In the genomic region with DNA sequence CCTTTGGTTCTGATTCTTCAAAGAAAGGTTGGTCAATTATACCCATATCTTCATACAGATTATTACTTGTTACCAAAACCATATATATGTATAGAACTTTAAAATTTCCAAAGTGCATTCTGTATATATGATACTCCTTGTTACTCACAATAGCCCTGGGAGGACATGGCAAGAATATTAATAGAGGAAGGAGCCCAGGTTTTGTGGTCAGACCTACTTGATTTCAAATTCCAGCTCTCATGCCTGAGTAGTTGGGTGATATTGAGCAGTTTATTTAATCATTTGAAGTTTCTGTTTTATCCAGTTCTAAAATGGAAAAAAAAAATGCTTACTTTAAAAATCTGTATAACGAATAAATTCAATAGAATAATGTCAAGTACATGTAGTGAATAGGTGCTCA, we compare ENCODE assay signal across 18 cellular contexts.
DNase-seq lines count a peak whose midpoint lies in the region; ATAC-seq and TF ChIP-seq lines count a peak whose summit lies in the region.
"Had no signal": no experiment of that assay in that cellular context is flagged by ENCODE, and none has a peak within 500 bp of the region (broad histone marks: within the 10 kb centered on the region; RNA-seq: fewer than 3 reads in every experiment).

No MANE protein-coding gene starts in this region.

- H3K27me3 Mint-ChIP-seq in T-helper 2 cell treated with Interferon-gamma antibody and Interleukin-4, amounts not matched to agents 5 μg/mL and 100 μg/mL, for 36 hours (ENCODE audit: low read depth) = no peaks in the 10 kb centered on the region
- peaks cover 15% of the 10 kb centered on the region for H3K27me3 Mint-ChIP-seq in nephron (ENCODE audit: low read depth)
- H3K27me3 Mint-ChIP-seq: CD8-positive, alpha-beta memory T cell; central memory CD8-positive, alpha-beta T cell had no signal

- DNase-seq in T-helper 2 cell treated with Interferon-gamma antibody and Interleukin-4, amounts not matched to agents 5 μg/mL and 100 μg/mL, for 36 hours (ENCODE audit: low spot score) = no peak
- DNase-seq in T-helper 2 cell (no peak), DND-41 (no peak), astrocyte of the hippocampus (ENCODE audit: low read depth, low spot score) (peak; percentile 68), foreskin fibroblast (no peak), pons (ENCODE audit: low spot score) (no peak)
- DNase-seq: ACHN; CD8-positive, alpha-beta memory T cell; endodermal cell; NCI-H1048; PC-9 had no signal

- H3K27ac ChIP-seq in DND-41 (ENCODE audit: low read length) = no peak overlapping the region; the same call in 1 of the 2 replicates
- H3K27ac ChIP-seq: vagina, VCaP had no signal

- H3K4me3 ChIP-seq in DND-41 (ENCODE audit: low read depth in 1 of 2, low read length in 2 of 2) (peak overlapping the region in 1 of 2 experiments; percentile 81; a peak in 1 of 4 replicates), foreskin fibroblast (ENCODE audit: low read depth in 1 of 2, low read length in 2 of 2) (no peak overlapping the region)
- H3K4me3 ChIP-seq: PC-9 had no signal

- peaks cover 9% of the 10 kb centered on the region; the same call in 1 of the 2 replicates for H3K36me3 ChIP-seq in DND-41 (ENCODE audit: insufficient read depth, low read length)
- H3K36me3 ChIP-seq: vagina had no signal

- H2AFZ ChIP-seq in DND-41 (ENCODE audit: low read depth, low read length) = no peak overlapping the region
- H2AFZ ChIP-seq: PC-9 had no signal

- H3K9ac ChIP-seq in DND-41 (ENCODE audit: low read depth, low read length) = peak overlapping the region; percentile 68; the same call in 1 of the 2 replicates

- no peaks in the 10 kb centered on the region for H3K9me3 Mint-ChIP-seq in T-helper 2 cell treated with Interferon-gamma antibody and Interleukin-4, amounts not matched to agents 5 μg/mL and 100 μg/mL, for 36 hours
- H3K9me3 Mint-ChIP-seq in nephron = no peaks in the 10 kb centered on the region
- H3K9me3 Mint-ChIP-seq: CD8-positive, alpha-beta memory T cell; central memory CD8-positive, alpha-beta T cell had no signal

- H3K4me2 ChIP-seq in DND-41 (ENCODE audit: insufficient read depth, low read length) = peak overlapping the region; percentile 86

- no peak overlapping the region for H3K27ac Mint-ChIP-seq in T-helper 2 cell treated with Interferon-gamma antibody and Interleukin-4, amounts not matched to agents 5 μg/mL and 100 μg/mL, for 36 hours
- H3K27ac Mint-ChIP-seq in nephron = no peak overlapping the region
- H3K27ac Mint-ChIP-seq: activated naive CD4-positive, alpha-beta T cell treated with anti-CD3 and anti-CD28 coated beads, Interleukin-2, amount 50 U/mL, for 72 hours; endodermal cell had no signal

- H4K20me1 ChIP-seq in DND-41 (ENCODE audit: insufficient read depth, low read length) = peaks cover 4% of the 10 kb centered on the region; the same call in 1 of the 2 replicates

- H3K36me3 Mint-ChIP-seq in T-helper 2 cell treated with Interferon-gamma antibody and Interleukin-4, amounts not matched to agents 5 μg/mL and 100 μg/mL, for 36 hours (ENCODE audit: low read depth) = peaks cover 31% of the 10 kb centered on the region
- no peaks in the 10 kb centered on the region for H3K36me3 Mint-ChIP-seq in nephron (ENCODE audit: low read depth)

- no peaks in the 10 kb centered on the region for H3K27me3 ChIP-seq in DND-41 (ENCODE audit: insufficient read depth, low read length, poor library complexity)
- H3K27me3 ChIP-seq: vagina had no signal

- H3K4me3 Mint-ChIP-seq in T-helper 2 cell treated with Interferon-gamma antibody and Interleukin-4, amounts not matched to agents 5 μg/mL and 100 μg/mL, for 36 hours = peak overlapping the region; percentile 89
- peak overlapping the region in 2 of 3 experiments; percentile 2 to 71 for H3K4me3 Mint-ChIP-seq in nephron
- H3K4me3 Mint-ChIP-seq: central memory CD8-positive, alpha-beta T cell; endodermal cell had no signal

- no peak for TF ChIP-seq CTCF in DND-41 (IDR thresholded peaks at IDR 0.05; ENCODE audit: borderline replicate concordance, extremely low read depth, low read length, poor library complexity, severe bottlenecking)
- no peak for TF ChIP-seq CTCF in nephron (IDR thresholded peaks at IDR 0.05; ENCODE audit: unreplicated experiment in 3 of 3)
- no peak for TF ChIP-seq CTCF in foreskin fibroblast (IDR thresholded peaks at IDR 0.05; ENCODE audit: low read depth, low read length)

- no peaks in the 10 kb centered on the region for H3K9me3 ChIP-seq in DND-41 (ENCODE audit: insufficient read depth, low read length, severe bottlenecking)
- H3K9me3 ChIP-seq: vagina had no signal

- H3K4me1 ChIP-seq in DND-41 (ENCODE audit: insufficient read depth, low read length) = peaks cover 48% of the 10 kb centered on the region

- H3K79me2 ChIP-seq in DND-41 (ENCODE audit: insufficient read depth, low read length) = peaks cover 68% of the 10 kb centered on the region

- ATAC-seq in DND-41 (ENCODE audit: insufficient read depth, low read depth) (no peak), GM18858 (IDR thresholded peaks at IDR 0.05; ENCODE audit: unreplicated experiment) (no peak)
- ATAC-seq: activated naive CD4-positive, alpha-beta T cell treated with anti-CD3 and anti-CD28 coated beads, Interleukin-2, amount 50 U/mL, for 72 hours; left lobe of liver had no signal

- peaks cover 40% of the 10 kb centered on the region for H3K4me1 Mint-ChIP-seq in T-helper 2 cell treated with Interferon-gamma antibody and Interleukin-4, amounts not matched to agents 5 μg/mL and 100 μg/mL, for 36 hours (ENCODE audit: low read depth)
- peaks cover 5% of the 10 kb centered on the region for H3K4me1 Mint-ChIP-seq in nephron
